11 cellular contexts compared by ENCODE assay signal in the genomic region with DNA sequence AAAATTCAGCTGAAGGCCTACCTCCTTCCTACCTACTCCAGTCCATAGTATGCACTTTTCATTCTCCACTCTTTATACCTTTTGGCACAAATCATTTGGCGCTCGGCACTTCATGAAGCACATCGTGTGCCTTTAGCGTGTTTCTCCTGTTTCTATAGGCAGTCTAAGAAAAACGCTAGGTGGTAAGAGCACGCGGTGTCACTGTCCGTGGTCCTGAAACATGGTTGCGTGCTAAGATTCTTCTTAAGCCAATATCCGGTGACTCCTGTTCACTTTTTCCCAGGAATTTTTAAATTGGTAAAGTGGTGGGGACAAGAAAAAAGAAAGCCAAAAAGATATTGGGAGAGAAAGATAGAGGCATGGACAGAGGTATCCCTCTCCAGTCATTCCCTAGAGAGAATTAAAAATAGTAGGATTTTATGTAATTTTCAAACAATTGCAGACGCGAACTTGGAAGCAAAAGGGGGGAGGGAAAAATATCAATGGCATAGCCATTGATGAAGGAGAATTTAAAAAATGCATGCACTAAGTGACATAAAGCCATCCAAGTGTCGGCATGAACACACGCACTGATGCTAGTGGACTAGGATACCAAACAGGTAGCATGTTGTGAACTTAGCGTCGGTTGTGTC. TPM values are rescaled to one million over a fixed set of nuclear protein-coding genes. Genes with fewer than 3 reads are reported as not detected.
DNase-seq lines count a peak whose midpoint lies in the region; ATAC-seq and TF ChIP-seq lines count a peak whose summit lies in the region.
"Had no signal": no experiment of that assay in that cellular context is flagged by ENCODE, and none has a peak within 500 bp of the region (broad histone marks: within the 10 kb centered on the region; RNA-seq: fewer than 3 reads in every experiment).

No MANE protein-coding gene starts in this region.

- H3K4me1 ChIP-seq in HEK293 (ENCODE audit: control insufficient read depth, insufficient read depth, low read length), result no peaks in the 10 kb centered on the region
- H3K4me1 ChIP-seq: uterus had no signal

- POLR2A ChIA-PET in HEK293 (lab: Yijun Ruan, JAX), result no interaction called here

- H3K4me3 ChIP-seq in HEK293 (ENCODE audit: low read depth, low read length) (no peak overlapping the region), fibroblast of pulmonary artery (replicated peaks; ENCODE audit: low read depth, low read length) (no peak overlapping the region)
- H3K4me3 ChIP-seq: uterus had no signal

- DNase-seq in RPMI8226, result peak; percentile 73
- peak; percentile 56 for DNase-seq in fibroblast of pulmonary artery (ENCODE audit: low read depth)
- DNase-seq in progenitor cell of endocrine pancreas (ENCODE audit: low spot score, unreplicated experiment), result peak; percentile 62
- DNase-seq in activated CD8-positive, alpha-beta memory T cell treated with anti-CD3 and anti-CD28 coated beads for 24 hours, result no peak
- no peak for DNase-seq in T-helper 2 cell treated with Interferon-gamma antibody and Interleukin-4, amounts not matched to agents 5 μg/mL and 100 μg/mL, for 36 hours (ENCODE audit: low spot score)
- DNase-seq: occipital lobe, uterus had no signal

- ATAC-seq in HG03520 (IDR thresholded peaks at IDR 0.05; ENCODE audit: unreplicated experiment) (no peak), GM18868 (IDR thresholded peaks at IDR 0.05; ENCODE audit: unreplicated experiment) (no peak)
- ATAC-seq: Panc1 had no signal

- CTCF ChIA-PET in HEK293 (lab: Yijun Ruan, JAX), result no interaction called here

- peak overlapping the region; percentile 28 for H3K4me3 Mint-ChIP-seq in progenitor cell of endocrine pancreas (ENCODE audit: low read depth)
- no peak overlapping the region for H3K4me3 Mint-ChIP-seq in T-helper 2 cell treated with Interferon-gamma antibody and Interleukin-4, amounts not matched to agents 5 μg/mL and 100 μg/mL, for 36 hours

- H3K27ac Mint-ChIP-seq in progenitor cell of endocrine pancreas, result no peak overlapping the region
- H3K27ac Mint-ChIP-seq in T-helper 2 cell treated with Interferon-gamma antibody and Interleukin-4, amounts not matched to agents 5 μg/mL and 100 μg/mL, for 36 hours, result no peak overlapping the region

- TF ChIP-seq CTCF in HEK293 (tag by site-specific recombination; IDR thresholded peaks at IDR 0.05), result no peak
- TF ChIP-seq CTCF in fibroblast of pulmonary artery (IDR thresholded peaks at IDR 0.05; ENCODE audit: low read length, missing control alignments), result no peak
- TF ChIP-seq CTCF in progenitor cell of endocrine pancreas (IDR thresholded peaks at IDR 0.05; ENCODE audit: unreplicated experiment), result no peak

- peaks cover 41% of the 10 kb centered on the region for H3K27me3 Mint-ChIP-seq in progenitor cell of endocrine pancreas
- H3K27me3 Mint-ChIP-seq in T-helper 2 cell treated with Interferon-gamma antibody and Interleukin-4, amounts not matched to agents 5 μg/mL and 100 μg/mL, for 36 hours (ENCODE audit: low read depth), result peaks cover 4% of the 10 kb centered on the region

- H3K4me1 Mint-ChIP-seq in progenitor cell of endocrine pancreas (ENCODE audit: low read depth), result peaks cover 5% of the 10 kb centered on the region
- H3K4me1 Mint-ChIP-seq in T-helper 2 cell treated with Interferon-gamma antibody and Interleukin-4, amounts not matched to agents 5 μg/mL and 100 μg/mL, for 36 hours (ENCODE audit: low read depth), result peaks cover 1% of the 10 kb centered on the region

- H3K36me3 Mint-ChIP-seq in progenitor cell of endocrine pancreas (ENCODE audit: insufficient read depth), result no peaks in the 10 kb centered on the region
- no peaks in the 10 kb centered on the region for H3K36me3 Mint-ChIP-seq in T-helper 2 cell treated with Interferon-gamma antibody and Interleukin-4, amounts not matched to agents 5 μg/mL and 100 μg/mL, for 36 hours (ENCODE audit: low read depth)

- no peak overlapping the region for H3K27ac ChIP-seq in HEK293 (ENCODE audit: extremely low read depth, low read depth, low read length)
- H3K27ac ChIP-seq: uterus had no signal

- no peaks in the 10 kb centered on the region for H3K9me3 Mint-ChIP-seq in progenitor cell of endocrine pancreas (ENCODE audit: low read depth)
- H3K9me3 Mint-ChIP-seq in T-helper 2 cell treated with Interferon-gamma antibody and Interleukin-4, amounts not matched to agents 5 μg/mL and 100 μg/mL, for 36 hours, result peaks cover 14% of the 10 kb centered on the region

- H3K36me3 ChIP-seq in HEK293 (ENCODE audit: control insufficient read depth in 2 of 2, insufficient read depth in 1 of 2, low read length in 2 of 2), result no peaks in the 10 kb centered on the region
- H3K36me3 ChIP-seq: uterus had no signal

- H3K9me3 ChIP-seq in HEK293 (ENCODE audit: control insufficient read depth, insufficient read depth, low read depth, low read length), result no peaks in the 10 kb centered on the region
- H3K9me3 ChIP-seq: uterus had no signal

TF ChIP-seq in HEK293, 187 proteins besides CTCF, POLR2A, EP300 and RAD21:
- TF ChIP-seq, protein P1, sequence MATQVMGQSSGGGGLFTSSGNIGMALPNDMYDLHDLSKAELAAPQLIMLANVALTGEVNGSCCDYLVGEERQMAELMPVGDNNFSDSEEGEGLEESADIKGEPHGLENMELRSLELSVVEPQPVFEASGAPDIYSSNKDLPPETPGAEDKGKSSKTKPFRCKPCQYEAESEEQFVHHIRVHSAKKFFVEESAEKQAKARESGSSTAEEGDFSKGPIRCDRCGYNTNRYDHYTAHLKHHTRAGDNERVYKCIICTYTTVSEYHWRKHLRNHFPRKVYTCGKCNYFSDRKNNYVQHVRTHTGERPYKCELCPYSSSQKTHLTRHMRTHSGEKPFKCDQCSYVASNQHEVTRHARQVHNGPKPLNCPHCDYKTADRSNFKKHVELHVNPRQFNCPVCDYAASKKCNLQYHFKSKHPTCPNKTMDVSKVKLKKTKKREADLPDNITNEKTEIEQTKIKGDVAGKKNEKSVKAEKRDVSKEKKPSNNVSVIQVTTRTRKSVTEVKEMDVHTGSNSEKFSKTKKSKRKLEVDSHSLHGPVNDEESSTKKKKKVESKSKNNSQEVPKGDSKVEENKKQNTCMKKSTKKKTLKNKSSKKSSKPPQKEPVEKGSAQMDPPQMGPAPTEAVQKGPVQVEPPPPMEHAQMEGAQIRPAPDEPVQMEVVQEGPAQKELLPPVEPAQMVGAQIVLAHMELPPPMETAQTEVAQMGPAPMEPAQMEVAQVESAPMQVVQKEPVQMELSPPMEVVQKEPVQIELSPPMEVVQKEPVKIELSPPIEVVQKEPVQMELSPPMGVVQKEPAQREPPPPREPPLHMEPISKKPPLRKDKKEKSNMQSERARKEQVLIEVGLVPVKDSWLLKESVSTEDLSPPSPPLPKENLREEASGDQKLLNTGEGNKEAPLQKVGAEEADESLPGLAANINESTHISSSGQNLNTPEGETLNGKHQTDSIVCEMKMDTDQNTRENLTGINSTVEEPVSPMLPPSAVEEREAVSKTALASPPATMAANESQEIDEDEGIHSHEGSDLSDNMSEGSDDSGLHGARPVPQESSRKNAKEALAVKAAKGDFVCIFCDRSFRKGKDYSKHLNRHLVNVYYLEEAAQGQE (tag by site-specific recombination; IDR thresholded peaks at IDR 0.05), result peak; percentile 91
- TF ChIP-seq BCL11B (tag by site-specific recombination; IDR thresholded peaks at IDR 0.05; ENCODE audit: low read depth), result no peak
TF ChIP-seq in HEK293: peak in this region for 1.

RNA-seq across cellular contexts. Expression of gene CTNNA2, which starts 1.4 kb away (rescaled TPM):
- 8.5 and 10.2 TPM in 2 replicates for total RNA-seq in progenitor cell of endocrine pancreas

Comparison
In these comparisons a context has a peak if more than half of its experiments do, and no peak if none do; other contexts are left out.
1. DNase-seq: peak in RPMI8226 (single experiment), fibroblast of pulmonary artery (single experiment) and progenitor cell of endocrine pancreas (single experiment); none in activated CD8-positive, alpha-beta memory T cell treated with anti-CD3 and anti-CD28 coated beads for 24 hours (single experiment) and T-helper 2 cell treated with Interferon-gamma antibody and Interleukin-4, amounts not matched to agents 5 μg/mL and 100 μg/mL, for 36 hours (single experiment).